Comparison of ENCODE assay signal across 17 cellular contexts in genomic region chr1:75542818-75543570, GRCh38.
DNase-seq lines count a peak whose midpoint lies in the region; ATAC-seq and TF ChIP-seq lines count a peak whose summit lies in the region.
"Had no signal": no experiment of that assay in that cellular context is flagged by ENCODE, and none has a peak within 500 bp of the region (broad histone marks: within the 10 kb centered on the region; RNA-seq: fewer than 3 reads in every experiment).

No MANE protein-coding gene starts in this region.

- H2BK5ac ChIP-seq in H9 (ENCODE audit: insufficient read length, low read length), result no peak overlapping the region

- no peak overlapping the region for H3K9ac ChIP-seq in H9 (ENCODE audit: extremely low read depth, insufficient read length, low read length)
- H3K9ac ChIP-seq: GM23248 had no signal

- H4K5ac ChIP-seq in H9 (ENCODE audit: insufficient read length, low read depth, low read length), result no peak overlapping the region

- H3K4me3 ChIP-seq in kidney epithelial cell (ENCODE audit: low read depth, low read length) (no peak overlapping the region), upper lobe of right lung (no peak overlapping the region)
- H3K4me3 ChIP-seq: GM23248 had no signal

- no peaks in the 10 kb centered on the region for H3K23me2 ChIP-seq in H9 (ENCODE audit: insufficient read length, low read depth, low read length, poor library complexity, severe bottlenecking)

- no peaks in the 10 kb centered on the region for H3K27me3 Mint-ChIP-seq in H9 (ENCODE audit: low read depth)

- no peak overlapping the region for H3T11ph ChIP-seq in H9 (ENCODE audit: low read length)

- H4K91ac ChIP-seq in H9 (ENCODE audit: insufficient read length, low read depth, low read length), result no peak overlapping the region

- H3K4me2 ChIP-seq in H9 (ENCODE audit: insufficient read depth, insufficient read length, low read length), result no peak overlapping the region

- no peak overlapping the region for H3K4me3 Mint-ChIP-seq in H9
- H3K4me3 Mint-ChIP-seq: CD4-positive, alpha-beta memory T cell had no signal

- no peaks in the 10 kb centered on the region for H3K36me3 Mint-ChIP-seq in H9 (ENCODE audit: insufficient read depth in 1 of 3, low read depth in 3 of 3)
- H3K36me3 Mint-ChIP-seq: CD4-positive, alpha-beta memory T cell had no signal

- H3K18ac ChIP-seq in H9 (ENCODE audit: insufficient read length, low read depth, low read length), result no peak overlapping the region

- H2AFZ ChIP-seq in H9 (ENCODE audit: low read length), result no peak overlapping the region
- H2AFZ ChIP-seq: GM23248 had no signal

- H3K27ac ChIP-seq in H9 (ENCODE audit: insufficient read length, low read depth, low read length), result no peak overlapping the region
- no peak overlapping the region for H3K27ac ChIP-seq in upper lobe of right lung
- H3K27ac ChIP-seq: GM23248 had no signal

- H3K4me1 Mint-ChIP-seq in H9, result peaks cover 2 to 3% of the 10 kb centered on the region in 2 experiments; a peak in 2 of 4 replicates
- H3K4me1 Mint-ChIP-seq: CD4-positive, alpha-beta memory T cell had no signal

- no peak for TF ChIP-seq CTCF in H9 (conservative IDR thresholded peaks at IDR 0.05)
- TF ChIP-seq CTCF in kidney epithelial cell (IDR thresholded peaks at IDR 0.05; ENCODE audit: insufficient read depth, low read length, poor library complexity, severe bottlenecking), result no peak
- no peak for TF ChIP-seq CTCF in upper lobe of right lung (IDR thresholded peaks at IDR 0.05)

- H4K20me1 ChIP-seq in H9 (ENCODE audit: control insufficient read depth, insufficient read depth, insufficient read length), result no peaks in the 10 kb centered on the region

- H2AK5ac ChIP-seq in H9 (ENCODE audit: insufficient read length, low read length), result no peak overlapping the region

- H3K4me1 ChIP-seq in H9 (ENCODE audit: insufficient read depth, low read length) (no peaks in the 10 kb centered on the region), upper lobe of right lung (no peaks in the 10 kb centered on the region)
- H3K4me1 ChIP-seq: BE2C had no signal

- H3K9me3 ChIP-seq in H9 (ENCODE audit: control insufficient read depth, low read depth, low read length) (no peaks in the 10 kb centered on the region), upper lobe of right lung (no peaks in the 10 kb centered on the region)
- H3K9me3 ChIP-seq: BE2C had no signal

- H3K27me3 ChIP-seq in H9 (ENCODE audit: insufficient read depth, low read length), result no peaks in the 10 kb centered on the region
- H3K27me3 ChIP-seq in kidney epithelial cell (ENCODE audit: control insufficient read depth, insufficient read depth, low read length), result no peaks in the 10 kb centered on the region
- H3K27me3 ChIP-seq in upper lobe of right lung, result no peaks in the 10 kb centered on the region
- H3K27me3 ChIP-seq: BE2C had no signal

- H3K4ac ChIP-seq in H9 (ENCODE audit: low read depth, low read length), result no peak overlapping the region

- H3K79me1 ChIP-seq in H9 (ENCODE audit: insufficient read depth, low read depth, low read length, poor library complexity, severe bottlenecking), result no peaks in the 10 kb centered on the region

- H3K36me3 ChIP-seq in kidney epithelial cell (ENCODE audit: control insufficient read depth, insufficient read depth, low read length) (no peaks in the 10 kb centered on the region), upper lobe of right lung (no peaks in the 10 kb centered on the region)
- H3K36me3 ChIP-seq: BE2C had no signal

- ATAC-seq in HG02763 (IDR thresholded peaks at IDR 0.05; ENCODE audit: unreplicated experiment), result no peak
- no peak for ATAC-seq in upper lobe of right lung
- no peak for ATAC-seq in HG03432 (IDR thresholded peaks at IDR 0.05; ENCODE audit: unreplicated experiment)

- H4K8ac ChIP-seq in H9 (replicated peaks; ENCODE audit: insufficient read length, low read depth, low read length), result no peak overlapping the region

- WGBS in H9 (ENCODE audit: extremely low coverage, insufficient read length, low lambda C conversion rate), result no CpG with 5 or more reads among the region's 5 CpGs

- no peak overlapping the region for H2BK12ac ChIP-seq in H9 (ENCODE audit: insufficient read length, low read depth, low read length)

- H3K9me3 Mint-ChIP-seq in H9, result no peaks in the 10 kb centered on the region

- no peak overlapping the region for H3K56ac ChIP-seq in H9 (ENCODE audit: insufficient read length, low read depth, low read length)

- no peak overlapping the region for H3K23ac ChIP-seq in H9 (ENCODE audit: insufficient read length, low read depth, low read length)

- intact Hi-C loops in upper lobe of right lung (cut with DNase I), result no loop called here

- no peak overlapping the region for H2BK15ac ChIP-seq in H9 (ENCODE audit: low read depth, low read length)

- H3K27ac Mint-ChIP-seq in H9, result peak overlapping the region in 2 of 3 experiments; percentile 15 to 70; a peak in 2 of 7 replicates
- H3K27ac Mint-ChIP-seq: CD4-positive, alpha-beta memory T cell had no signal

- DNase-seq in H9 (no peak), dermis blood vessel endothelial cell (peak; percentile 61), kidney epithelial cell (ENCODE audit: low read depth) (peak; percentile 34), renal cortical epithelial cell (ENCODE audit: low read depth) (peak; percentile 85), upper lobe of right lung (no peak)
- DNase-seq: BE2C; CD4-positive, alpha-beta memory T cell; DMS 273 treated with DMSO at 0.1 percent for 48 hours; GM23248; Karpas-422; MM.1S; NCI-H1105 treated with DMSO at 0.1 percent for 48 hours; NCI-H187 treated with DMSO at 0.1 percent for 48 hours; NCI-H82; Right ventricle myocardium superior had no signal

- H2BK20ac ChIP-seq in H9 (ENCODE audit: low read depth, low read length, poor library complexity, severe bottlenecking), result no peak overlapping the region

- no peaks in the 10 kb centered on the region for H3K79me2 ChIP-seq in H9 (ENCODE audit: insufficient read depth, low read length)

- no peak overlapping the region for H3K14ac ChIP-seq in H9 (ENCODE audit: insufficient read depth, low read length)

- H2BK120ac ChIP-seq in H9 (ENCODE audit: low read depth, low read length, poor library complexity, severe bottlenecking), result no peak overlapping the region

Comparison
In these comparisons a context has a peak if more than half of its experiments do, and no peak if none do; other contexts are left out.
1. DNase-seq: peak in dermis blood vessel endothelial cell (single experiment), kidney epithelial cell (single experiment) and renal cortical epithelial cell (single experiment); none in H9 (single experiment) and upper lobe of right lung (single experiment).